Comparison of ENCODE assay signal across 22 cellular contexts in the genomic region with DNA sequence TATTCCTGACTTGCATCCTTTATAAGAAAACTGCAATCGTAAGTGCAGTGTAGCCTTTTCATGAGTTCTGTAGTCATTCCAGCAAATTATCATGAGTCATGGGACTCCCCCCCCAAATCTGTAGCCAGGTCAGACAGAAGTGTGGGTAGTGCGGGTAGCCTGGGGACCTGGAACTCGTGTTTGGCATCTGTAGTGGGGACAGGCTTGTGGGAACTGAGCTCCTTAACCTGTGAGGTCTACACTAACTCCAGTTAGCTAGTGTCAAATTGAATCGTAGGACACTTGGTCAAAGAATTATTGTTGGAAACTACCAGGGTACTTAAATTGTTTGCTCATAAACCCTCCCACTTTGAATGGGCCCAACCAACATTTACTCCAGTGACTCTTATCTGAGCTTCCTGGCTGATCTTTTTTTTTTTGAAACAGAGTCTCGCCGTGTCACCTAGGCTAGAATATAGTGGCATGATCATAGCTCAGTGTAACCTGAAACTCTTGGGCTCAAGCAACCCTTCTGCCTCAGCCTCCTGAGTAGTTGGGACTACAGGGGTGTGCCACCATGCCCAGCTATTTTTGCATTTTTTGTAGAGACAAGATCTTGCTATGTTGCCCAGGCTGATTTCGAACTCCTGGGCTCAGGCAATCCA. TPM values are rescaled to one million over a fixed set of nuclear protein-coding genes. Genes with fewer than 3 reads are reported as not detected.
DNase-seq lines count a peak whose midpoint lies in the region; ATAC-seq and TF ChIP-seq lines count a peak whose summit lies in the region.
"Had no signal": no experiment of that assay in that cellular context is flagged by ENCODE, and none has a peak within 500 bp of the region (broad histone marks: within the 10 kb centered on the region; RNA-seq: fewer than 3 reads in every experiment).

No MANE protein-coding gene starts in this region.

- H3K27ac ChIP-seq in HCT116 (ENCODE audit: low read depth, low read length) (no peak overlapping the region), Panc1 (ENCODE audit: low read length) (no peak overlapping the region), trophoblast cell (ENCODE audit: low read depth, low read length) (no peak overlapping the region)
- H3K27ac ChIP-seq: thoracic aorta had no signal

- H3K23ac ChIP-seq in trophoblast cell (ENCODE audit: low read length): no peak overlapping the region

- in situ Hi-C loops in Panc1 (cut with HindIII; ENCODE audit: low pct_unique_long_range_greater_than_20kb, low sequenced_read_pairs): no loop called here

- no peak overlapping the region for H2AK5ac ChIP-seq in trophoblast cell (ENCODE audit: low read length)

- CTCF ChIA-PET in HCT116 (lab: Charles Lee): no interaction called here
- CTCF ChIA-PET in Panc1 (lab: Charles Lee): interaction anchor here (0.6 to 0.7 kb wide), 2 partner anchors 186 to 343 kb away, joined by 3 read pairs; no protein-coding TSS in a partner anchor

- no peak overlapping the region for H2BK120ac ChIP-seq in trophoblast cell (ENCODE audit: insufficient read depth, low read length, poor library complexity)

- H3K4me3 ChIP-seq in HCT116 (replicated peaks in 1 of 2; ENCODE audit: low read depth in 1 of 2, low read length in 2 of 2) (no peak overlapping the region), Panc1 (ENCODE audit: low read depth in 2 of 2, low read length in 2 of 2) (no peak overlapping the region), trophoblast cell (ENCODE audit: low read depth, low read length) (no peak overlapping the region)
- H3K4me3 ChIP-seq: dorsolateral prefrontal cortex, thoracic aorta had no signal

- POLR2A ChIA-PET in HCT116 (lab: Charles Lee) (no interaction called here), Panc1 (lab: Charles Lee) (interaction anchor here (0.6 to 0.7 kb wide), 2 partner anchors 28 to 286 kb away, joined by 3 to 5 read pairs; no protein-coding TSS in a partner anchor)

- TF ChIP-seq RAD21 in HCT116 (IDR thresholded peaks at IDR 0.05; ENCODE audit: low read depth): no peak

- H3K9ac ChIP-seq in HCT116 (ENCODE audit: low read length) (no peak overlapping the region), trophoblast cell (ENCODE audit: low read length) (no peak overlapping the region)

- H4K91ac ChIP-seq in trophoblast cell (ENCODE audit: low read depth, low read length): no peak overlapping the region

- no peak overlapping the region for H3K18ac ChIP-seq in trophoblast cell (ENCODE audit: low read length)

- H3K4ac ChIP-seq in trophoblast cell (ENCODE audit: low read depth, low read length): no peak overlapping the region

- ATAC-seq in HCT116 (no peak), Panc1 (0 out of 2 replicates have a peak, but pooled peaks have one; percentile 21), esophagus mucosa (peak; percentile 44)

- no peak overlapping the region for H4K8ac ChIP-seq in trophoblast cell (ENCODE audit: low read depth, low read length)

- no peak for TF ChIP-seq POLR2A in HCT116 (IDR thresholded peaks at IDR 0.05; ENCODE audit: borderline replicate concordance, extremely low read depth, insufficient read depth, insufficient read length)

- no peaks in the 10 kb centered on the region for H3K79me2 ChIP-seq in HCT116 (ENCODE audit: insufficient read depth, low read length)
- H3K79me2 ChIP-seq in trophoblast cell (ENCODE audit: control insufficient read depth, insufficient read depth, low read length, poor library complexity): no peaks in the 10 kb centered on the region

- H3K14ac ChIP-seq in trophoblast cell (ENCODE audit: low read length): no peak overlapping the region

- no peaks in the 10 kb centered on the region for H4K20me1 ChIP-seq in HCT116 (ENCODE audit: insufficient read depth)

- no CpG with 5 or more reads among the region's 7 CpGs for WGBS in trophoblast cell (ENCODE audit: extremely low coverage, insufficient coverage, insufficient read length)

- RAD21 ChIA-PET in HCT116 (lab: Charles Lee; ENCODE audit: low non-redundant PET in 1 of 2, low total read pairs in 2 of 2, uncharacterized antibody in 2 of 2, unreplicated experiment in 2 of 2): no interaction called here

- DNase-seq in HCT116 (ENCODE audit: low read depth, low spot score): no peak
- no peak for DNase-seq in Panc1 (ENCODE audit: low read depth, low spot score)
- DNase-seq in trophoblast cell: peak in 1 of 2 donors; percentile 1
- DNase-seq in T-helper 2 cell: no peak
- no peak for DNase-seq in activated CD8-positive, alpha-beta memory T cell treated with anti-CD3 and anti-CD28 coated beads for 24 hours
- DNase-seq in NCI-H526 treated with DMSO at 0.1 percent for 48 hours (lab: John Stamatoyannopoulos, UW): no peak
- DNase-seq: activated CD4-positive, alpha-beta T cell treated with anti-CD3 and anti-CD28 coated beads, Interleukin-2, amount 50 U/mL, for 4 hours; activated CD4-positive, CD25-positive, alpha-beta regulatory T cell; activated CD8-positive, alpha-beta memory T cell treated with anti-CD3 and anti-CD28 coated beads, Interleukin-2, amount 50 U/mL, for 48 hours; aorta; dorsolateral prefrontal cortex; head of caudate nucleus; MV-4-11; naive B cell; NCI-H510A treated with DMSO at 0.1 percent for 48 hours; occipital lobe; RPMI8226; stimulated activated CD4-positive, alpha-beta T cell treated with anti-CD3 and anti-CD28 coated beads, Interleukin-4, amount 100 ng/mL, for 24 hours; stimulated activated naive CD4-positive, alpha-beta T cell had no signal

- no peaks in the 10 kb centered on the region for H3K79me1 ChIP-seq in trophoblast cell (ENCODE audit: low read length)

- no TSS peak for BruUV-seq in HCT116 (replicated peaks; lab: Mats Ljungman, UMichigan)
- BruUV-seq in Panc1 (replicated peaks; lab: Mats Ljungman, UMichigan): no TSS peak

- no peaks in the 10 kb centered on the region for H3K27me3 ChIP-seq in HCT116 (ENCODE audit: insufficient read depth, low read length)
- H3K27me3 ChIP-seq in Panc1 (ENCODE audit: control insufficient read depth, insufficient read depth, low read length): no peaks in the 10 kb centered on the region
- H3K27me3 ChIP-seq in trophoblast cell (ENCODE audit: insufficient read depth, low read length): no peaks in the 10 kb centered on the region
- H3K27me3 ChIP-seq: dorsolateral prefrontal cortex had no signal

- intact Hi-C loops in HCT116 (cut with micrococcal nuclease) (no loop called here), Panc1 (cut with micrococcal nuclease; ENCODE audit: unreplicated experiment) (no loop called here)

- no peaks in the 10 kb centered on the region for H3K9me3 ChIP-seq in HCT116 (ENCODE audit: control insufficient read depth in 1 of 2, insufficient read depth in 1 of 2, low read depth in 1 of 2, low read length in 2 of 2)
- 0 out of 2 replicates have a peak, but pooled peaks cover 4% of the 10 kb centered on the region for H3K9me3 ChIP-seq in Panc1 (ENCODE audit: control insufficient read depth, insufficient read depth, low read depth, low read length)
- H3K9me3 ChIP-seq in trophoblast cell (ENCODE audit: insufficient read depth, low read depth, low read length): peaks cover 4% of the 10 kb centered on the region
- H3K9me3 ChIP-seq: thoracic aorta had no signal

- TF ChIP-seq CTCF in HCT116 (IDR thresholded peaks at IDR 0.05 in 2 of 3, conservative IDR thresholded peaks at IDR 0.05 in 1 of 3; ENCODE audit: borderline replicate concordance in 1 of 3, insufficient read depth in 1 of 3, low read depth in 2 of 3, low read length in 2 of 3) (no peak), Panc1 (IDR thresholded peaks at IDR 0.05) (no peak)

- no peak overlapping the region for H2BK5ac ChIP-seq in trophoblast cell (ENCODE audit: low read depth, low read length, poor library complexity)

- H2AFZ ChIP-seq in HCT116 (ENCODE audit: low read depth, low read length, poor library complexity, severe bottlenecking) (no peak overlapping the region), trophoblast cell (ENCODE audit: insufficient read depth, low read length, poor library complexity) (no peak overlapping the region)

- H2BK12ac ChIP-seq in trophoblast cell (ENCODE audit: low read length): peak overlapping the region; percentile 68

- H3K4me2 ChIP-seq in HCT116 (ENCODE audit: low read length): peak overlapping the region; percentile 20; the same call in 1 of the 2 replicates
- no peak overlapping the region for H3K4me2 ChIP-seq in trophoblast cell (ENCODE audit: low read length)

- H3K4me1 ChIP-seq in HCT116 (ENCODE audit: control insufficient read depth in 1 of 2, insufficient read depth in 2 of 2, low read length in 2 of 2) (peaks cover 4 to 22% of the 10 kb centered on the region in 2 experiments; a peak in 3 of 4 replicates), Panc1 (ENCODE audit: control insufficient read depth, insufficient read depth, low read length) (no peaks in the 10 kb centered on the region), trophoblast cell (ENCODE audit: control insufficient read depth in 1 of 2, insufficient read depth in 2 of 2, low read length in 2 of 2) (peaks cover 6 to 9% of the 10 kb centered on the region in 2 experiments)

- H3K9me2 ChIP-seq in HCT116 (ENCODE audit: insufficient read depth): no peaks in the 10 kb centered on the region

- H3K36me3 ChIP-seq in HCT116 (ENCODE audit: control insufficient read depth in 1 of 2, insufficient read depth in 2 of 2, low read length in 2 of 2) (no peaks in the 10 kb centered on the region), Panc1 (ENCODE audit: control insufficient read depth, insufficient read depth, low read length) (no peaks in the 10 kb centered on the region), trophoblast cell (ENCODE audit: control insufficient read depth in 1 of 2, insufficient read depth in 2 of 2, low read length in 2 of 2) (no peaks in the 10 kb centered on the region)

- H4K12ac ChIP-seq in trophoblast cell (ENCODE audit: low read depth, low read length): no peak overlapping the region

RNA-seq across cellular contexts. Expression of a gene that starts 12.4 kb away (rescaled TPM):
- total RNA-seq in HCT116 (2021; ENCODE audit: unreplicated experiment) (not detected), Panc1 (2021; ENCODE audit: unreplicated experiment) (1.3 TPM), esophagus mucosa (0.24 TPM)
- polyA plus RNA-seq in HCT116 (2012): 0.33 and 0.51 TPM in 2 replicates
- polyA plus RNA-seq in Panc1 (2012; ENCODE audit: insufficient read length): 0.86 TPM
- 0.57 and 0.79 TPM in 2 replicates for polyA plus RNA-seq in trophoblast cell (2013)
- total RNA-seq: mesenteric fat pad had no signal

RNA-seq across cellular contexts. Expression of a gene that starts 12.5 kb away (rescaled TPM):
- 5.6 TPM for total RNA-seq in HCT116 (2021; ENCODE audit: unreplicated experiment)
- 1.6 and 2.4 TPM in 2 replicates for polyA plus RNA-seq in HCT116 (2012)
- total RNA-seq in Panc1 (2021; ENCODE audit: unreplicated experiment): 23.0 TPM
- polyA plus RNA-seq in Panc1 (2012; ENCODE audit: insufficient read length): 8.6 TPM
- 5.7 TPM for total RNA-seq in esophagus mucosa
- 5.6 and 6.9 TPM in 2 replicates for polyA plus RNA-seq in trophoblast cell (2013)

RNA-seq across cellular contexts. Expression of a gene that starts 26.1 kb away (rescaled TPM):
- total RNA-seq in HCT116 (2021; ENCODE audit: unreplicated experiment) (20.1 TPM), Panc1 (2021; ENCODE audit: unreplicated experiment) (51.3 TPM), esophagus mucosa (102 TPM)
- 10.9 and 12.5 TPM in 2 replicates for polyA plus RNA-seq in HCT116 (2012)
- 66.9 TPM for polyA plus RNA-seq in Panc1 (2012; ENCODE audit: insufficient read length)
- polyA plus RNA-seq in trophoblast cell (2013): 33.8 and 34.1 TPM in 2 replicates

RNA-seq across cellular contexts. Expression of a gene that starts 34.7 kb away (rescaled TPM):
- total RNA-seq in HCT116 (2021; ENCODE audit: unreplicated experiment) (129 TPM), Panc1 (2021; ENCODE audit: unreplicated experiment) (129 TPM), esophagus mucosa (85.7 TPM)
- 107 and 141 TPM in 2 replicates for polyA plus RNA-seq in HCT116 (2012)
- 100 TPM for polyA plus RNA-seq in Panc1 (2012; ENCODE audit: insufficient read length)
- polyA plus RNA-seq in trophoblast cell (2013): 204 and 206 TPM in 2 replicates
